Comparison of ENCODE assay signal across 19 cellular contexts in genomic region chr5:4243865-4244264, GRCh38.
"Had no signal": no experiment of that assay in that cellular context is flagged by ENCODE, and none has a peak within 500 bp of the region (broad histone marks: within the 10 kb centered on the region; RNA-seq: fewer than 3 reads in every experiment).

No MANE protein-coding gene starts in this region.

- H3K27ac ChIP-seq: dorsolateral prefrontal cortex, esophagus squamous epithelium, ovary, psoas muscle, sigmoid colon, spleen, suprapubic skin, transverse colon, upper lobe of right lung, uterus had no signal

- H3K36me3 ChIP-seq: esophagus squamous epithelium, ovary, sigmoid colon, spleen, suprapubic skin, transverse colon, upper lobe of right lung, uterus had no signal

- DNase-seq: dorsolateral prefrontal cortex; effector memory CD4-positive, alpha-beta T cell; erythroblast; esophagus squamous epithelium; hypothalamus; mesenchymal stem cell; naive thymus-derived CD4-positive, alpha-beta T cell; occipital lobe; ovary; posterior cingulate gyrus; psoas muscle; right cardiac atrium; sigmoid colon; spleen; stimulated activated CD4-positive, alpha-beta T cell treated with anti-CD3 and anti-CD28 coated beads, Interleukin-4, amount 100 ng/mL, for 4 hours; transverse colon; upper lobe of right lung; uterus had no signal

- H3K4me3 ChIP-seq: dorsolateral prefrontal cortex, esophagus squamous epithelium, ovary, psoas muscle, sigmoid colon, spleen, suprapubic skin, transverse colon, upper lobe of right lung, uterus had no signal

- H3K9me3 ChIP-seq: esophagus squamous epithelium, ovary, psoas muscle, suprapubic skin, transverse colon, upper lobe of right lung, uterus had no signal

- H3K27me3 ChIP-seq: esophagus squamous epithelium, ovary, sigmoid colon, spleen, suprapubic skin, transverse colon, upper lobe of right lung, uterus had no signal

- H3K4me1 ChIP-seq: esophagus squamous epithelium, psoas muscle, sigmoid colon, spleen, suprapubic skin, upper lobe of right lung, uterus had no signal
